ENCODE assay signal across 8 cellular contexts in genomic region chr16:29995330-29995910, GRCh38. TPM values are rescaled to one million over a fixed set of nuclear protein-coding genes. Genes with fewer than 3 reads are reported as not detected.
DNase-seq lines count a peak whose midpoint lies in the region; ATAC-seq, FAIRE-seq and TF ChIP-seq lines count a peak whose summit lies in the region.

Gene HIRIP3 (minus strand): TSS chr16:29995617. CDS start chr16:29995605, 12 bp downstream.

- no peak within 1 kb of the TSS for H2BK120ac ChIP-seq in H1 (replicated peaks; ENCODE audit: low read depth, low read length)

- peak within 1 kb of the TSS; percentile 86 for H2AFZ ChIP-seq in H1 (ENCODE audit: low read length)

- H3K36me3 Mint-ChIP-seq in activated CD8-positive, alpha-beta memory T cell treated with anti-CD3 and anti-CD28 coated beads, Interleukin-2, amount 10 ng/mL, durations not matched to agents 7 days and 5 days: peaks cover 35% of the 10 kb centered on the region

- TF ChIP-seq EP300 in H1 (IDR thresholded peaks at IDR 0.05; ENCODE audit: borderline replicate concordance in 1 of 2, low read depth in 2 of 2, low read length in 2 of 2): no peak

- H3K56ac ChIP-seq in H1 (replicated peaks; ENCODE audit: insufficient read length, low read depth, low read length): peak within 1 kb of the TSS; percentile 75

- H3K4me1 Mint-ChIP-seq in activated CD8-positive, alpha-beta memory T cell treated with anti-CD3 and anti-CD28 coated beads, Interleukin-2, amount 10 ng/mL, durations not matched to agents 7 days and 5 days: peaks cover 34% of the 10 kb centered on the region

- H3K79me2 ChIP-seq in H1 (ENCODE audit: control insufficient read depth in 1 of 2, insufficient read depth in 2 of 2, low read length in 2 of 2): peaks cover 0 to 7% of the 10 kb centered on the region in 2 experiments; a peak in 1 of 4 replicates

- H3K9me3 Mint-ChIP-seq in activated CD8-positive, alpha-beta memory T cell treated with anti-CD3 and anti-CD28 coated beads, Interleukin-2, amount 10 ng/mL, durations not matched to agents 7 days and 5 days (ENCODE audit: low read depth): no peaks in the 10 kb centered on the region

- H2BK15ac ChIP-seq in H1 (ENCODE audit: low read length): peak within 1 kb of the TSS; percentile 77; the same call in 1 of the 2 replicates

- H3K4me3 Mint-ChIP-seq in activated CD8-positive, alpha-beta memory T cell treated with anti-CD3 and anti-CD28 coated beads, Interleukin-2, amount 10 ng/mL, durations not matched to agents 7 days and 5 days: peak within 1 kb of the TSS; percentile 98

- peak within 1 kb of the TSS; percentile 93 for H4K8ac ChIP-seq in H1 (ENCODE audit: extremely low read depth, insufficient read depth, low read length)

- H3K4me1 ChIP-seq in H1 (replicated peaks in 1 of 4; ENCODE audit: control insufficient read depth in 3 of 4, insufficient read depth in 4 of 4, low read length in 3 of 4): peaks cover 0 to 8% (median 3%) of the 10 kb centered on the region in 4 experiments; a peak in 5 of 7 replicates
- H3K4me1 ChIP-seq in mesodermal cell (ENCODE audit: control insufficient read depth, insufficient read depth, low read length, poor library complexity, severe bottlenecking): peaks cover 5% of the 10 kb centered on the region

- peak; percentile 26 for ATAC-seq in GM21360 (IDR thresholded peaks at IDR 0.05; ENCODE audit: unreplicated experiment)
- ATAC-seq in activated CD8-positive, alpha-beta memory T cell treated with anti-CD3 and anti-CD28 coated beads, Interleukin-2, amount 10 ng/mL, durations not matched to agents 7 days and 5 days: peak; percentile 73

- DNase-seq in COR-L47 (lab: John Stamatoyannopoulos, UW) (peak; percentile 88), HUDEP-2 (lab: John Stamatoyannopoulos, UW; ENCODE audit: unreplicated experiment in 76 of 76) (peak in 73 of 76 experiments; percentile 22 to 92 (median 76)), NOMO-1 treated with dmso at 0.1 percent for 144 hours (lab: John Stamatoyannopoulos, UW; ENCODE audit: unreplicated experiment) (peak; percentile 84), H1 (ENCODE audit: low read depth in 1 of 2, low spot score in 2 of 2) (peak in 1 of 2 experiments; percentile 88)
- peak; percentile 93 for DNase-seq in activated CD8-positive, alpha-beta memory T cell treated with anti-CD3 and anti-CD28 coated beads, Interleukin-2, amount 10 ng/mL, durations not matched to agents 7 days and 5 days
- peak; percentile 65 to 71 for DNase-seq in stimulated activated CD8-positive, alpha-beta memory T cell treated with anti-CD3 and anti-CD28 coated beads, Interleukin-15, amount 100 ng/mL, for 4 hours (ENCODE audit: low read depth in 2 of 2)

- peaks cover 3% of the 10 kb centered on the region; the same call in 1 of the 2 replicates for H3K79me1 ChIP-seq in H1 (ENCODE audit: low read depth, low read length)

- no peak within 1 kb of the TSS for H2BK20ac ChIP-seq in H1 (ENCODE audit: low read length)

- no peak for TF ChIP-seq RAD21 in H1 (IDR thresholded peaks at IDR 0.05 in 1 of 2, conservative IDR thresholded peaks at IDR 0.05 in 1 of 2; ENCODE audit: low read depth in 2 of 2, low read length in 2 of 2)

- H2BK12ac ChIP-seq in H1 (ENCODE audit: low read depth, low read length): peak within 1 kb of the TSS; percentile 10; the same call in 1 of the 2 replicates

- CTCF ChIA-PET in activated CD8-positive, alpha-beta memory T cell treated with anti-CD3 and anti-CD28 coated beads, Interleukin-2, amount 10 ng/mL, durations not matched to agents 7 days and 5 days (lab: Charles Lee): interaction anchor here (1.3 to 3.9 kb wide), 10 partner anchors 10 to 295 kb away, joined by 3 to 17 read pairs (median 4); partner anchors contain the start of genes ALDOA, TAOK2, TLCD3B and TMEM219
- CTCF ChIA-PET in H1 (lab: Charles Lee; ENCODE audit: partially characterized antibody): interaction anchor here (0.9 to 2.1 kb wide), 3 partner anchors 9 to 18 kb away, joined by 5 to 9 read pairs (median 5); no protein-coding TSS in a partner anchor

- no peaks in the 10 kb centered on the region for H3K27me3 Mint-ChIP-seq in activated CD8-positive, alpha-beta memory T cell treated with anti-CD3 and anti-CD28 coated beads, Interleukin-2, amount 10 ng/mL, durations not matched to agents 7 days and 5 days

- H3K14ac ChIP-seq in H1 (ENCODE audit: insufficient read length): no peak within 1 kb of the TSS

- peak within 1 kb of the TSS; percentile 27 for H3K4ac ChIP-seq in H1 (replicated peaks; ENCODE audit: insufficient read length, low read depth, low read length)

- H3K23ac ChIP-seq in H1 (ENCODE audit: insufficient read length): no peak within 1 kb of the TSS

- H3K27me3 ChIP-seq in H1 (replicated peaks in 1 of 4; ENCODE audit: control insufficient read depth in 3 of 4, extremely low read depth in 1 of 4, insufficient read depth in 3 of 4, low read length in 3 of 4): no peaks in the 10 kb centered on the region

- H3K27ac Mint-ChIP-seq in activated CD8-positive, alpha-beta memory T cell treated with anti-CD3 and anti-CD28 coated beads, Interleukin-2, amount 10 ng/mL, durations not matched to agents 7 days and 5 days: peak within 1 kb of the TSS; percentile 99

- 1% methylated on average over 47 of the region's 53 CpGs; no CpG with 5 or more reads in 1 of the 2 experiments for WGBS in H1 (ENCODE audit: extremely low coverage in 1 of 2, insufficient coverage in 1 of 2, insufficient read length in 1 of 2, insufficient replicate concordance in 2 of 2, low coverage in 1 of 2, low lambda C conversion rate in 2 of 2, missing lambda C conversion rate in 1 of 2), 2 experiments
- WGBS in mesodermal cell (ENCODE audit: insufficient coverage in 2 of 2), 2 experiments: 0 to 1% methylated on average over 42 to 51 of the region's 53 CpGs

- peak within 1 kb of the TSS; percentile 75 to 91 (median 80) for H3K4me3 ChIP-seq in H1 (ENCODE audit: extremely low read depth in 1 of 4, insufficient read depth in 2 of 4, low read depth in 3 of 4, low read length in 4 of 4)
- peak within 1 kb of the TSS; percentile 92 for H3K4me3 ChIP-seq in mesodermal cell (ENCODE audit: extremely low read depth, insufficient read depth, low read length, poor library complexity, severe bottlenecking)

- peak within 1 kb of the TSS; percentile 78 to 92 for H3K4me2 ChIP-seq in H1 (ENCODE audit: insufficient read depth in 1 of 2, low read depth in 2 of 2, low read length in 2 of 2)

- no peak for TF ChIP-seq CTCF in H1 (IDR thresholded peaks at IDR 0.05; ENCODE audit: control extremely low read depth in 1 of 3, insufficient read depth in 1 of 3, low read depth in 1 of 3, low read length in 3 of 3)

- H3K9ac ChIP-seq in H1 (replicated peaks in 1 of 4; ENCODE audit: extremely low read depth in 1 of 4, low read depth in 3 of 4, low read length in 3 of 4): peak within 1 kb of the TSS; percentile 70 to 86 (median 78)

- H4K20me1 ChIP-seq in H1 (replicated peaks in 1 of 2; ENCODE audit: control insufficient read depth in 1 of 2, insufficient read depth in 2 of 2, low read length in 2 of 2): peaks cover 0 to 2% of the 10 kb centered on the region in 2 experiments

- FAIRE-seq in H1 (lab: Jason Lieb, UNC): no peak

- H4K5ac ChIP-seq in H1 (ENCODE audit: insufficient read length, low read depth, low read length): peak within 1 kb of the TSS; percentile 85

- TF ChIP-seq POLR2A in H1 (IDR thresholded peaks at IDR 0.05; ENCODE audit: control extremely low read depth in 1 of 2, low read depth in 2 of 2, low read length in 2 of 2): peak in 1 of 2 experiments; percentile 61; a peak in 1 of 3 replicates

- H3K23me2 ChIP-seq in H1 (ENCODE audit: low read depth, low read length): peaks cover 9% of the 10 kb centered on the region; the same call in 1 of the 2 replicates

- H3K36me3 ChIP-seq in H1 (ENCODE audit: control insufficient read depth in 2 of 4, insufficient read depth in 4 of 4, low read length in 3 of 4) (peaks cover 0 to 18% (median 3%) of the 10 kb centered on the region in 4 experiments; a peak in 6 of 8 replicates), mesodermal cell (ENCODE audit: control insufficient read depth, insufficient read depth, low read length) (peaks cover 56% of the 10 kb centered on the region)

- H3K27ac ChIP-seq in H1 (ENCODE audit: low read depth, low read length) (peak within 1 kb of the TSS; percentile 86), mesodermal cell (ENCODE audit: low read depth, low read length, severe bottlenecking) (peak within 1 kb of the TSS; percentile 83)

- POLR2A ChIA-PET in H1 (lab: Charles Lee; ENCODE audit: partially characterized antibody): interaction anchor here (0.8 to 5.5 kb wide), 17 partner anchors 11 to 285 kb away, joined by 3 to 34 read pairs (median 4); partner anchors contain the start of genes ALDOA, CDIPT, DOC2A and KCTD13

- peak within 1 kb of the TSS; percentile 87 for H4K91ac ChIP-seq in H1 (replicated peaks; ENCODE audit: insufficient read length, low read length)

- peak within 1 kb of the TSS; percentile 44; the same call in 1 of the 2 replicates for H2AK5ac ChIP-seq in H1 (ENCODE audit: low read depth, low read length)

- H3K9me3 ChIP-seq in H1 (ENCODE audit: insufficient read depth in 2 of 2, low read depth in 1 of 2, low read length in 1 of 2): no peaks in the 10 kb centered on the region
- H3K9me3 ChIP-seq in mesodermal cell (ENCODE audit: control insufficient read depth, low read length): no peaks in the 10 kb centered on the region

- peak within 1 kb of the TSS; percentile 97 for H3K18ac ChIP-seq in H1 (ENCODE audit: extremely low read depth, low read length)

- peak within 1 kb of the TSS; percentile 81 for H2BK5ac ChIP-seq in H1 (ENCODE audit: low read depth, low read length)

TF ChIP-seq in H1, 55 proteins besides CTCF, POLR2A, EP300 and RAD21 (continues in another document):
- TF ChIP-seq CBX5 (IDR thresholded peaks at IDR 0.05; ENCODE audit: low read depth, low read length) (no peak), GABPA (IDR thresholded peaks at IDR 0.05; ENCODE audit: borderline replicate concordance, insufficient read depth, low read length) (no peak), TEAD4 (IDR thresholded peaks at IDR 0.05; ENCODE audit: low read depth, low read length) (no peak)

RNA-seq across cellular contexts. Expression of gene HIRIP3, which starts in this region (rescaled TPM):
- total RNA-seq in activated CD8-positive, alpha-beta memory T cell treated with anti-CD3 and anti-CD28 coated beads, Interleukin-2, amount 10 ng/mL, durations not matched to agents 7 days and 5 days: 10 to 100 TPM; 49.3 to 56.5 TPM
- 17.7 and 18.5 TPM in 2 replicates for total RNA-seq in H1 (2021; fragmentation: NEBNext Ultra II Directional; extraction: Animal tissue kit (Norgen Biotek cat#: 25700))
- polyA plus RNA-seq in H1 (2011; rRNA removed): 11.9 and 14.0 TPM in 2 replicates
- 12.8 TPM for polyA plus RNA-seq in H1 (2011; cell fraction: cytosol; rRNA removed)
- 15.7 TPM for polyA plus RNA-seq in H1 (2011; cell fraction: nucleus; rRNA removed)
- polyA plus RNA-seq in H1 (2012, experiment 1 of 2): 12.4 to 18.3 TPM (median 16.7 TPM) in 4 replicates
- polyA plus RNA-seq in H1 (2012, experiment 2 of 2): 7.1 TPM
- polyA plus RNA-seq in H1 (2013, experiment 1 of 2): 13.8 TPM
- 12.4 TPM for polyA plus RNA-seq in H1 (2013, experiment 2 of 2)
- polyA minus RNA-seq in H1 (2011; rRNA and poly(A)+ RNA removed): 2.1 and 3.8 TPM in 2 replicates
- 5.5 TPM for polyA minus RNA-seq in H1 (2011; cell fraction: cytosol; rRNA and poly(A)+ RNA removed)
- polyA minus RNA-seq in H1 (2011; cell fraction: nucleus; rRNA and poly(A)+ RNA removed): 5.2 TPM
- polyA plus RNA-seq in mesodermal cell (2013, experiment 1 of 2): 11.8 TPM
- polyA plus RNA-seq in mesodermal cell (2013, experiment 2 of 2): 11.0 TPM
